22 cellular contexts compared by ENCODE assay signal in the genomic region with DNA sequence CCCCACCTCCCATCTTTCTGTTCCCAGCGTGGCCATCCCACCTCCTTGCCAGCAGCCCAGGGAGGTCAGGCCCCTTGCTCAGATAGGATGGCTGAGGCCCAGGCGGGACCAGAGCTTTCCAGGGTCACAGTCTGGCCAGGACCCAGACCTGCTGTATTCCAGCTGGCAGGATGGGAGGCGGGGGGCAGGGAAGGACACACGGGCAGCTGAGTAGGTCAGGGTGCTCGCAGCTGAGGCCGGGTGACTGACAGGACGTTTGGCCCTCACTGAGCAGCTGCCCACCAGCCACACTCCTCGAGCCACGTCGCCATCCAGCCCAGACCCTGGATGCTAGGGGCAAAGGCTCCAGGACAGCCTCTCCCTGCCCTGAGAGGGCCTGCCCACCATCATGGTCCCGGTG.
"Had no signal": no experiment of that assay in that cellular context is flagged by ENCODE, and none has a peak within 500 bp of the region (broad histone marks: within the 10 kb centered on the region; RNA-seq: fewer than 3 reads in every experiment).

No MANE protein-coding gene starts in this region.

- H3K27me3 Mint-ChIP-seq: activated naive CD8-positive, alpha-beta T cell treated with anti-CD3 and anti-CD28 coated beads for 36 hours; stimulated activated naive CD8-positive, alpha-beta T cell treated with anti-CD3 and anti-CD28 coated beads, Interleukin-15, Interleukin-2, amounts not matched to agents 100 ng/mL and 50 ng/mL, for 24 hours had no signal

- FAIRE-seq: endothelial cell of umbilical vein had no signal

- H3K9ac ChIP-seq: parathyroid adenoma had no signal

- ATAC-seq: left ventricle myocardium superior; naive thymus-derived CD4-positive, alpha-beta T cell had no signal

- H3K9me3 Mint-ChIP-seq: activated naive CD8-positive, alpha-beta T cell treated with anti-CD3 and anti-CD28 coated beads for 36 hours; immature natural killer cell; naive thymus-derived CD4-positive, alpha-beta T cell; stimulated activated naive CD8-positive, alpha-beta T cell treated with anti-CD3 and anti-CD28 coated beads, Interleukin-15, Interleukin-2, amounts not matched to agents 100 ng/mL and 50 ng/mL, for 24 hours had no signal

- H3K27ac Mint-ChIP-seq: activated naive CD8-positive, alpha-beta T cell treated with anti-CD3 and anti-CD28 coated beads for 36 hours; naive thymus-derived CD4-positive, alpha-beta T cell; stimulated activated naive CD8-positive, alpha-beta T cell treated with anti-CD3 and anti-CD28 coated beads, Interleukin-15, Interleukin-2, amounts not matched to agents 100 ng/mL and 50 ng/mL, for 24 hours had no signal

- H2AFZ ChIP-seq: parathyroid adenoma had no signal

- H3K36me3 ChIP-seq: cardiac muscle cell, esophagus muscularis mucosa, neutrophil, sigmoid colon, suprapubic skin, transverse colon, uterus had no signal

- H3K79me2 ChIP-seq: parathyroid adenoma had no signal

- H3K4me3 Mint-ChIP-seq: activated naive CD8-positive, alpha-beta T cell treated with anti-CD3 and anti-CD28 coated beads for 36 hours; stimulated activated naive CD8-positive, alpha-beta T cell treated with anti-CD3 and anti-CD28 coated beads, Interleukin-15, Interleukin-2, amounts not matched to agents 100 ng/mL and 50 ng/mL, for 24 hours had no signal

- H3K9me3 ChIP-seq: esophagus muscularis mucosa, neutrophil, sigmoid colon, suprapubic skin, transverse colon, uterus had no signal

- DNase-seq: activated CD4-positive, alpha-beta T cell treated with anti-CD3 and anti-CD28 coated beads, Interleukin-2, amount 50 U/mL, for 1 hour; activated CD4-positive, CD25-positive, alpha-beta regulatory T cell treated with anti-CD3 and anti-CD28 coated beads, Interleukin-2, amount 50 U/mL, for 72 hours; activated gamma-delta T cell treated with Interleukin-2 at 50 U/mL for 16 hours; activated naive CD8-positive, alpha-beta T cell treated with anti-CD3 and anti-CD28 coated beads for 36 hours; amniotic stem cell; dermis blood vessel endothelial cell; effector memory CD4-positive, alpha-beta T cell; immature natural killer cell; kidney glomerular epithelial cell; left ventricle myocardium superior; naive thymus-derived CD4-positive, alpha-beta T cell; sigmoid colon; stimulated activated CD4-positive, alpha-beta T cell treated with anti-CD3 and anti-CD28 coated beads, Interleukin-2, amount 100 ng/mL, for 24 hours; transverse colon; uterus had no signal

- H3K27ac ChIP-seq: cardiac muscle cell, esophagus muscularis mucosa, neutrophil, parathyroid adenoma, sigmoid colon, suprapubic skin, transverse colon, uterus had no signal

- H3K4me3 ChIP-seq: cardiac muscle cell, esophagus muscularis mucosa, sigmoid colon, suprapubic skin, transverse colon, uterus had no signal

- H3K27me3 ChIP-seq: transverse colon, uterus had no signal

- H3K36me3 Mint-ChIP-seq: activated naive CD8-positive, alpha-beta T cell treated with anti-CD3 and anti-CD28 coated beads for 36 hours; immature natural killer cell; naive thymus-derived CD4-positive, alpha-beta T cell had no signal
